ENCODE assay signal across 13 cellular contexts in genomic region chr11:64148917-64149617, GRCh38. TPM values are rescaled to one million over a fixed set of nuclear protein-coding genes. Genes with fewer than 3 reads are reported as not detected.
DNase-seq lines count a peak whose midpoint lies in the region; FAIRE-seq and TF ChIP-seq lines count a peak whose summit lies in the region.
"Had no signal": no experiment of that assay in that cellular context is flagged by ENCODE, and none has a peak within 500 bp of the region (broad histone marks: within the 10 kb centered on the region; RNA-seq: fewer than 3 reads in every experiment).

No MANE protein-coding gene starts in this region.

- BruUV-seq in A673 (replicated peaks; lab: Mats Ljungman, UMichigan) = no TSS peak

- H3K27me3 Mint-ChIP-seq in IgD-negative memory B cell = peaks cover 4% of the 10 kb centered on the region
- H3K27me3 Mint-ChIP-seq in neural progenitor cell (ENCODE audit: insufficient read depth, low read depth) = peaks cover 18% of the 10 kb centered on the region

- no peaks in the 10 kb centered on the region for H3K79me2 ChIP-seq in neural progenitor cell (ENCODE audit: low read depth)

- H3K4me2 ChIP-seq in neural progenitor cell = no peak overlapping the region

- H3K4me3 ChIP-seq in A673 (ENCODE audit: low read depth, low read length, poor library complexity, severe bottlenecking) (peak overlapping the region; percentile 34), bronchial epithelial cell (ENCODE audit: low read depth, low read length) (no peak overlapping the region), neural progenitor cell (no peak overlapping the region)
- H3K4me3 ChIP-seq: HAP-1 had no signal

- peaks cover 22% of the 10 kb centered on the region for H3K4me1 ChIP-seq in A673 (ENCODE audit: insufficient read depth, low read length, poor library complexity, severe bottlenecking)
- peaks cover 8% of the 10 kb centered on the region for H3K4me1 ChIP-seq in neural progenitor cell

- DNase-seq in A673 (ENCODE audit: low spot score) (no peak), bronchial epithelial cell (ENCODE audit: low read depth) (no peak), neural progenitor cell (ENCODE audit: low spot score) (no peak), islet precursor cell (no peak), GM19239 (ENCODE audit: insufficient read length, low spot score) (no peak), DMS153 (lab: John Stamatoyannopoulos, UW) (no peak), cortex of kidney (lab: John Stamatoyannopoulos, UW) (no peak)

- POLR2A ChIA-PET in A673 (lab: Charles Lee; ENCODE audit: low non-redundant PET) = no interaction called here

- CTCF ChIA-PET in A673 (lab: Charles Lee) = interaction anchor here (0.6 to 1.3 kb wide), 5 partner anchors 13 to 204 kb away, joined by 3 to 6 read pairs (median 5); no protein-coding TSS in a partner anchor

- H3K27me3 ChIP-seq in A673 (replicated peaks; ENCODE audit: insufficient read depth, low read depth, low read length, poor library complexity) = no peaks in the 10 kb centered on the region
- H3K27me3 ChIP-seq in bronchial epithelial cell (ENCODE audit: control insufficient read depth, insufficient read depth, low read length) = no peaks in the 10 kb centered on the region
- H3K27me3 ChIP-seq in neural progenitor cell = no peaks in the 10 kb centered on the region
- H3K27me3 ChIP-seq: gastroesophageal sphincter had no signal

- TF ChIP-seq CTCF in A673 (conservative IDR thresholded peaks at IDR 0.05; ENCODE audit: low read depth, low read length) = no peak; the same call in none of the 2 replicates
- no peak for TF ChIP-seq CTCF in bronchial epithelial cell (IDR thresholded peaks at IDR 0.05; ENCODE audit: insufficient read depth, low read length, severe bottlenecking)
- peak; percentile 1 for TF ChIP-seq CTCF in neural progenitor cell (IDR thresholded peaks at IDR 0.05)

- H4K20me1 ChIP-seq in neural progenitor cell (ENCODE audit: low read depth) = peaks cover 12% of the 10 kb centered on the region

- H3K9me3 Mint-ChIP-seq in IgD-negative memory B cell = no peaks in the 10 kb centered on the region
- no peaks in the 10 kb centered on the region for H3K9me3 Mint-ChIP-seq in neural progenitor cell
- H3K9me3 Mint-ChIP-seq: activated CD4-positive, alpha-beta T cell treated with anti-CD3 and anti-CD28 coated beads, Interleukin-2, amount 10 ng/mL, durations not matched to agents 24 days and 14 days; activated naive CD8-positive, alpha-beta T cell treated with anti-CD3 and anti-CD28 coated beads, Interleukin-2, amount 10 ng/mL, durations not matched to agents 7 days and 5 days; stimulated activated memory B cell treated with anti-CD40 and anti-IgM and Interleukin-4, amounts not matched to agents 10 μg/mL and 1 μg/mL and 100 μg/mL, for 72 hours had no signal

- H3K27ac ChIP-seq in A673 (ENCODE audit: low read depth, low read length, poor library complexity, severe bottlenecking) (peak overlapping the region; percentile 38), neural progenitor cell (no peak overlapping the region)

- no peak overlapping the region for H2AFZ ChIP-seq in neural progenitor cell (replicated peaks)

- H3K4me3 Mint-ChIP-seq in IgD-negative memory B cell (no peak overlapping the region), neural progenitor cell (peak overlapping the region; percentile 9)
- H3K4me3 Mint-ChIP-seq: activated CD4-positive, alpha-beta T cell treated with anti-CD3 and anti-CD28 coated beads, Interleukin-2, amount 10 ng/mL, durations not matched to agents 24 days and 14 days; activated naive CD8-positive, alpha-beta T cell treated with anti-CD3 and anti-CD28 coated beads, Interleukin-2, amount 10 ng/mL, durations not matched to agents 7 days and 5 days; stimulated activated memory B cell treated with anti-CD40 and anti-IgM and Interleukin-4, amounts not matched to agents 10 μg/mL and 1 μg/mL and 100 μg/mL, for 72 hours had no signal

- no peaks in the 10 kb centered on the region for H3K36me3 ChIP-seq in A673 (ENCODE audit: insufficient read depth, low read length, poor library complexity, severe bottlenecking)
- H3K36me3 ChIP-seq in bronchial epithelial cell (ENCODE audit: control insufficient read depth, insufficient read depth, low read length) = peaks cover 2% of the 10 kb centered on the region
- H3K36me3 ChIP-seq in neural progenitor cell = no peaks in the 10 kb centered on the region

- intact Hi-C loops in A673 (cut with micrococcal nuclease; ENCODE audit: unreplicated experiment) = loop anchor here (1.0 to 5.0 kb wide), 3 partner anchors 149 to 672 kb away; partner anchors contain the start of gene MARK2

- H3K27ac Mint-ChIP-seq in IgD-negative memory B cell (peak overlapping the region in 2 of 3 donors; percentile 23 to 91), neural progenitor cell (no peak overlapping the region)
- H3K27ac Mint-ChIP-seq: activated CD4-positive, alpha-beta T cell treated with anti-CD3 and anti-CD28 coated beads, Interleukin-2, amount 10 ng/mL, durations not matched to agents 24 days and 14 days; activated naive CD8-positive, alpha-beta T cell treated with anti-CD3 and anti-CD28 coated beads, Interleukin-2, amount 10 ng/mL, durations not matched to agents 7 days and 5 days; stimulated activated memory B cell treated with anti-CD40 and anti-IgM and Interleukin-4, amounts not matched to agents 10 μg/mL and 1 μg/mL and 100 μg/mL, for 72 hours had no signal

- H3F3A ChIP-seq in neural progenitor cell (ENCODE audit: low read depth) = no peaks in the 10 kb centered on the region

- H3K4me1 Mint-ChIP-seq in IgD-negative memory B cell = peaks cover 4 to 8% (median 5%) of the 10 kb centered on the region in 3 donors
- peaks cover 39% of the 10 kb centered on the region for H3K4me1 Mint-ChIP-seq in neural progenitor cell

- H3K9me3 ChIP-seq in A673 (ENCODE audit: low read depth, low read length, poor library complexity, severe bottlenecking) = no peaks in the 10 kb centered on the region
- no peaks in the 10 kb centered on the region for H3K9me3 ChIP-seq in neural progenitor cell (ENCODE audit: low read depth)
- H3K9me3 ChIP-seq: gastroesophageal sphincter, HAP-1 had no signal

- H3K9ac ChIP-seq in neural progenitor cell = no peak overlapping the region

- H3K36me3 Mint-ChIP-seq in IgD-negative memory B cell (no peaks in the 10 kb centered on the region), neural progenitor cell (no peaks in the 10 kb centered on the region)
- H3K36me3 Mint-ChIP-seq: activated naive CD8-positive, alpha-beta T cell treated with anti-CD3 and anti-CD28 coated beads, Interleukin-2, amount 10 ng/mL, durations not matched to agents 7 days and 5 days; stimulated activated memory B cell treated with anti-CD40 and anti-IgM and Interleukin-4, amounts not matched to agents 10 μg/mL and 1 μg/mL and 100 μg/mL, for 72 hours had no signal

- FAIRE-seq in bronchial epithelial cell (lab: Jason Lieb, UNC) (peak; percentile 83), GM19239 (lab: Jason Lieb, UNC) (no peak)

RNA-seq across cellular contexts. Expression of gene MACROD1, which starts 16.8 kb away (rescaled TPM):
- total RNA-seq in A673 (2021) (28.7 and 32.6 TPM in 2 replicates), bronchial epithelial cell (17.9 and 21.4 TPM in 2 replicates), neural progenitor cell (ENCODE audit: low replicate concordance) (11.9 and 27.8 TPM in 2 replicates)
- 9.7 TPM for polyA plus RNA-seq in IgD-negative memory B cell

RNA-seq across cellular contexts. Expression of gene STIP1, which starts 36.9 kb away (rescaled TPM):
- total RNA-seq in A673 (2021) (565 and 577 TPM in 2 replicates), bronchial epithelial cell (102 and 103 TPM in 2 replicates), neural progenitor cell (ENCODE audit: low replicate concordance) (252 and 254 TPM in 2 replicates)
- 102 TPM for polyA plus RNA-seq in IgD-negative memory B cell

RNA-seq across cellular contexts. Expression of gene FERMT3, which starts 57.5 kb away (rescaled TPM):
- 99.3 and 99.4 TPM in 2 replicates for total RNA-seq in A673 (2021)
- 149 TPM for polyA plus RNA-seq in IgD-negative memory B cell
- 0.51 and 0.53 TPM in 2 replicates for total RNA-seq in bronchial epithelial cell
- 0.31 TPM in 1 of 2 replicates, not detected in the other for total RNA-seq in neural progenitor cell (ENCODE audit: low replicate concordance)

Comparison
In these comparisons a context has a peak if more than half of its experiments do, and no peak if none do; other contexts are left out.
1. RNA of gene FERMT3, which starts 57.5 kb away (total RNA-seq): 99.3 to 99.4 TPM in A673; 0.51 to 0.53 TPM in bronchial epithelial cell and 0.31 TPM in neural progenitor cell; every median in the first group is over 10 times any median in the second.